ENCODE assay signal across 22 cellular contexts in the genomic region with DNA sequence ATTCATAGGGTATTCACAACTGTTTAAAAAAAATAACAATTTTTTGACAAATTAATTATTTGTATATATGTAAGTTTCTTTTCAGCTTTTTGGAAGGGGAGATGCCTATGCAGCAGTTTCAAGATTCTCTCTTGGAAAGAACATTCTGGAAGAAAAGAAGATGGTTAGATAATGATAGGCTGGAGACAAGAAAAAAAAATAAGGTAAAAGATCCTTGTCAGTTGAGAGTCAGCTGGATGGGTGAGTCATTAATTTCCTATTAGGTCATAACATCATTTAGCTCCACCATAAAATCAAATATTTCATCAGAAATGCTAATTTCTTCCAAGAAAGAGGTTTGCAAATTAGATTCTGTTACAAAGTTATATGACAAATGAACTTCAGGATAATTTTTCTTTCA.
A peak's percentile ranks its signal among the peaks of the same experiment; 100 is the strongest.
DNase-seq lines count a peak whose midpoint lies in the region; ATAC-seq and TF ChIP-seq lines count a peak whose summit lies in the region.
"Had no signal": no experiment of that assay in that cellular context is flagged by ENCODE, and none has a peak within 500 bp of the region (broad histone marks: within the 10 kb centered on the region; RNA-seq: fewer than 3 reads in every experiment).

No MANE protein-coding gene starts in this region.

- H3K9ac ChIP-seq in smooth muscle cell (ENCODE audit: low read depth), result peak overlapping the region; percentile 59
- H3K9ac ChIP-seq: BLaER1 had no signal

- H3K4me3 ChIP-seq in RWPE2 (ENCODE audit: severe bottlenecking) (no peak overlapping the region), choroid plexus epithelial cell (ENCODE audit: low read depth, low read length) (no peak overlapping the region), smooth muscle cell (no peak overlapping the region)
- H3K4me3 ChIP-seq in effector memory CD4-positive, alpha-beta T cell (ENCODE audit: insufficient read depth, low read depth, low read length, poor library complexity, severe bottlenecking), result no peak overlapping the region
- H3K4me3 ChIP-seq: BLaER1, GM23338, HAP-1, MG63, PC-9, SJCRH30 had no signal

- H3K9me3 ChIP-seq in RWPE2 (ENCODE audit: severe bottlenecking) (no peaks in the 10 kb centered on the region), smooth muscle cell (replicated peaks; ENCODE audit: low read depth) (no peaks in the 10 kb centered on the region)
- no peaks in the 10 kb centered on the region for H3K9me3 ChIP-seq in effector memory CD4-positive, alpha-beta T cell (ENCODE audit: control insufficient read depth, low read length)
- H3K9me3 ChIP-seq: BLaER1, Caco-2, HAP-1, MG63 had no signal

- H3K27me3 ChIP-seq in RWPE2 (ENCODE audit: insufficient read depth, poor library complexity, severe bottlenecking), result no peaks in the 10 kb centered on the region
- no peaks in the 10 kb centered on the region for H3K27me3 ChIP-seq in smooth muscle cell (ENCODE audit: low read depth)
- no peaks in the 10 kb centered on the region for H3K27me3 ChIP-seq in effector memory CD4-positive, alpha-beta T cell (replicated peaks; ENCODE audit: control insufficient read depth, insufficient read depth, low read length, poor library complexity, severe bottlenecking)
- H3K27me3 ChIP-seq: BLaER1, MG63, SJCRH30 had no signal

- H2AFZ ChIP-seq in smooth muscle cell (ENCODE audit: low read depth), result no peak overlapping the region
- H2AFZ ChIP-seq: GM23338, PC-9 had no signal

- peak overlapping the region; percentile 50 for H3K4me2 ChIP-seq in smooth muscle cell
- H3K4me2 ChIP-seq: BLaER1, GM23338, PC-9 had no signal

- intact Hi-C loops in cardiac septum (cut with DNase I), result no loop called here

- H3F3A ChIP-seq in smooth muscle cell (ENCODE audit: low read depth), result no peaks in the 10 kb centered on the region

- no peak for DNase-seq in RWPE2 (ENCODE audit: low spot score)
- peak; percentile 4 for DNase-seq in choroid plexus epithelial cell (ENCODE audit: low read depth)
- DNase-seq in lung microvascular endothelial cell (ENCODE audit: low read depth in 2 of 2), result peak; percentile 1 to 28
- no peak for DNase-seq in smooth muscle cell (lab: John Stamatoyannopoulos, UW; ENCODE audit: unreplicated experiment)
- no peak for DNase-seq in cardiac septum (ENCODE audit: low spot score)
- no peak for DNase-seq in effector memory CD4-positive, alpha-beta T cell
- DNase-seq in NCI-H1694 (lab: John Stamatoyannopoulos, UW), result no peak
- DNase-seq: Caco-2; CD4-positive, alpha-beta memory T cell; DMS 273 treated with DMSO at 0.1 percent for 48 hours; Kasumi-1; MG63; NCI-H1092; NCI-H1436; NCI-H2029; NCI-H2227 treated with DMSO at 0.1 percent for 48 hours; NCI-H510A; PC-9; SJCRH30 had no signal

- H3K27ac ChIP-seq in RWPE2 (ENCODE audit: poor library complexity, severe bottlenecking), result peak overlapping the region; percentile 34
- peak overlapping the region; percentile 92 for H3K27ac ChIP-seq in smooth muscle cell (ENCODE audit: low read depth)
- no peak overlapping the region for H3K27ac ChIP-seq in effector memory CD4-positive, alpha-beta T cell (ENCODE audit: insufficient read depth, low read length, poor library complexity, severe bottlenecking)
- H3K27ac ChIP-seq: BLaER1, PC-9, SJCRH30 had no signal

- TF ChIP-seq CTCF in RWPE2 (IDR thresholded peaks at IDR 0.05; ENCODE audit: poor library complexity, severe bottlenecking) (no peak), choroid plexus epithelial cell (conservative IDR thresholded peaks at IDR 0.05; ENCODE audit: low read depth, low read length) (no peak), smooth muscle cell (IDR thresholded peaks at IDR 0.05; ENCODE audit: borderline replicate concordance, insufficient read depth, poor library complexity, severe bottlenecking) (no peak)

- H4K20me1 ChIP-seq in smooth muscle cell (ENCODE audit: low read depth), result no peaks in the 10 kb centered on the region
- H4K20me1 ChIP-seq: BLaER1 had no signal

- no peaks in the 10 kb centered on the region for H3K79me2 ChIP-seq in smooth muscle cell (ENCODE audit: low read depth)

- no peak for ATAC-seq in RWPE2 (ENCODE audit: low read depth)
- ATAC-seq: GM23338 had no signal

- H3K36me3 ChIP-seq in RWPE2 (ENCODE audit: low read depth) (no peaks in the 10 kb centered on the region), smooth muscle cell (ENCODE audit: low read depth) (no peaks in the 10 kb centered on the region)
- no peaks in the 10 kb centered on the region for H3K36me3 ChIP-seq in effector memory CD4-positive, alpha-beta T cell (ENCODE audit: control insufficient read depth, insufficient read depth, low read length)
- H3K36me3 ChIP-seq: BLaER1, HAP-1, MG63, SJCRH30 had no signal

- no peaks in the 10 kb centered on the region for H3K4me1 ChIP-seq in RWPE2 (ENCODE audit: insufficient read depth, poor library complexity, severe bottlenecking)
- H3K4me1 ChIP-seq in smooth muscle cell (ENCODE audit: low read depth), result peaks cover 5% of the 10 kb centered on the region
- no peaks in the 10 kb centered on the region for H3K4me1 ChIP-seq in effector memory CD4-positive, alpha-beta T cell (ENCODE audit: control insufficient read depth, insufficient read depth, low read length, poor library complexity, severe bottlenecking)
- H3K4me1 ChIP-seq: BLaER1, Caco-2, HAP-1, SJCRH30 had no signal

Comparison
In these comparisons a context has a peak if more than half of its experiments do, and no peak if none do; other contexts are left out.
1. DNase-seq: peak in choroid plexus epithelial cell (single experiment) and lung microvascular endothelial cell (2 of 2); none in RWPE2 (single experiment), smooth muscle cell (single experiment), cardiac septum (single experiment), effector memory CD4-positive, alpha-beta T cell (0 of 3) and NCI-H1694 (single experiment).